ENCODE assay signal across 8 cellular contexts in genomic region chr11:60343094-60343704, GRCh38. TPM values are rescaled to one million over a fixed set of nuclear protein-coding genes. Genes with fewer than 3 reads are reported as not detected.
DNase-seq lines count a peak whose midpoint lies in the region; ATAC-seq and TF ChIP-seq lines count a peak whose summit lies in the region.

No MANE protein-coding gene starts in this region.

- H3K4me3 ChIP-seq in mesenchymal stem cell (ENCODE audit: insufficient read depth in 1 of 2, low read depth in 1 of 2, low read length in 2 of 2) (no peak overlapping the region), suprapubic skin (no peak overlapping the region)

- H3K79me1 ChIP-seq in mesenchymal stem cell (replicated peaks; ENCODE audit: low read length, poor library complexity, severe bottlenecking) = no peaks in the 10 kb centered on the region

- H3K27ac ChIP-seq in mesenchymal stem cell (ENCODE audit: low read length, poor library complexity, severe bottlenecking) = no peak overlapping the region
- no peak overlapping the region for H3K27ac ChIP-seq in suprapubic skin

- no peak for TF ChIP-seq EP300 in suprapubic skin (IDR thresholded peaks at IDR 0.05)

- POLR2A ChIA-PET in activated CD8-positive, alpha-beta T cell treated with anti-CD3 and anti-CD28 coated beads, Interleukin-2, amount 10 ng/mL, durations not matched to agents 7 days and 5 days (lab: Charles Lee) = no interaction called here

- H3K4me3 Mint-ChIP-seq in activated CD8-positive, alpha-beta T cell treated with anti-CD3 and anti-CD28 coated beads, Interleukin-2, amount 10 ng/mL, durations not matched to agents 7 days and 5 days = no peak overlapping the region

- peaks cover 9% of the 10 kb centered on the region for H3K27me3 Mint-ChIP-seq in activated CD8-positive, alpha-beta T cell treated with anti-CD3 and anti-CD28 coated beads, Interleukin-2, amount 10 ng/mL, durations not matched to agents 7 days and 5 days (ENCODE audit: low read depth)

- no peaks in the 10 kb centered on the region for H3K4me1 Mint-ChIP-seq in activated CD8-positive, alpha-beta T cell treated with anti-CD3 and anti-CD28 coated beads, Interleukin-2, amount 10 ng/mL, durations not matched to agents 7 days and 5 days (ENCODE audit: low read depth)

- no peak overlapping the region for H2BK12ac ChIP-seq in mesenchymal stem cell (ENCODE audit: low read length in 2 of 2)

- ATAC-seq in activated CD8-positive, alpha-beta T cell treated with anti-CD3 and anti-CD28 coated beads, Interleukin-2, amount 10 ng/mL, durations not matched to agents 7 days and 5 days = no peak

- H2AFZ ChIP-seq in mesenchymal stem cell (ENCODE audit: low read depth, low read length) = no peak overlapping the region

- no peak overlapping the region for H2BK15ac ChIP-seq in mesenchymal stem cell (ENCODE audit: low read depth, poor library complexity, severe bottlenecking)

- H3K4me2 ChIP-seq in mesenchymal stem cell (ENCODE audit: low read length, poor library complexity, severe bottlenecking) = no peak overlapping the region

- in situ Hi-C loops in KBM-7 (cut with MboI; ENCODE audit: low pct_unique_long_range_greater_than_20kb, low sequenced_read_pairs) = loop anchor here (10.0 kb wide), 1 partner anchor 142 kb away; no protein-coding TSS in a partner anchor

- H3K23ac ChIP-seq in mesenchymal stem cell (ENCODE audit: low read length in 2 of 2) = no peak overlapping the region

- no peak overlapping the region for H2AK5ac ChIP-seq in mesenchymal stem cell (ENCODE audit: low read length, severe bottlenecking)

- no peaks in the 10 kb centered on the region for H3K36me3 Mint-ChIP-seq in activated CD8-positive, alpha-beta T cell treated with anti-CD3 and anti-CD28 coated beads, Interleukin-2, amount 10 ng/mL, durations not matched to agents 7 days and 5 days (ENCODE audit: low read depth)

- H3K9me3 Mint-ChIP-seq in activated CD8-positive, alpha-beta T cell treated with anti-CD3 and anti-CD28 coated beads, Interleukin-2, amount 10 ng/mL, durations not matched to agents 7 days and 5 days (ENCODE audit: insufficient read depth) = no peaks in the 10 kb centered on the region

- peak in 1 of 2 donors; percentile 19 for TF ChIP-seq CTCF in suprapubic skin (IDR thresholded peaks at IDR 0.05)

- CTCF ChIA-PET in activated CD8-positive, alpha-beta T cell treated with anti-CD3 and anti-CD28 coated beads, Interleukin-2, amount 10 ng/mL, durations not matched to agents 7 days and 5 days (lab: Charles Lee) = interaction anchor here (0.6 to 1.0 kb wide), 7 partner anchors 10 to 301 kb away, joined by 3 to 10 read pairs (median 3); no protein-coding TSS in a partner anchor

- no peak for TF ChIP-seq POLR2A in suprapubic skin (IDR thresholded peaks at IDR 0.05)

- no peak overlapping the region for H2BK120ac ChIP-seq in mesenchymal stem cell (ENCODE audit: low read depth, low read length)

- 95% methylated on average over 4 of the region's 10 CpGs for WGBS in mesenchymal stem cell
- WGBS in suprapubic skin = 74% methylated on average over 10 of the region's 10 CpGs

- no peak overlapping the region for H3K27ac Mint-ChIP-seq in activated CD8-positive, alpha-beta T cell treated with anti-CD3 and anti-CD28 coated beads, Interleukin-2, amount 10 ng/mL, durations not matched to agents 7 days and 5 days

- H2BK5ac ChIP-seq in mesenchymal stem cell (ENCODE audit: low read depth, low read length, poor library complexity, severe bottlenecking) = no peak overlapping the region

- H4K91ac ChIP-seq in mesenchymal stem cell (ENCODE audit: low read length) = no peak overlapping the region

- H3K4ac ChIP-seq in mesenchymal stem cell (ENCODE audit: low read depth in 1 of 2, low read length in 2 of 2) = no peak overlapping the region

- H3K27me3 ChIP-seq in mesenchymal stem cell (ENCODE audit: control insufficient read depth in 1 of 2, insufficient read depth in 1 of 2, low read length in 2 of 2) (peaks cover 0 to 21% of the 10 kb centered on the region in 2 experiments), suprapubic skin (no peaks in the 10 kb centered on the region)

- peak; percentile 57 for DNase-seq in DMS53 (lab: John Stamatoyannopoulos, UW)
- DNase-seq in KBM-7 = peak; percentile 45
- peak; percentile 34 for DNase-seq in activated CD8-positive, alpha-beta T cell treated with anti-CD3 and anti-CD28 coated beads, Interleukin-2, amount 10 ng/mL, durations not matched to agents 7 days and 5 days
- peak; percentile 37 for DNase-seq in mesenchymal stem cell
- no peak for DNase-seq in suprapubic skin (ENCODE audit: low spot score in 2 of 2)
- DNase-seq in ureter (ENCODE audit: low spot score) = no peak
- DNase-seq in cerebellar nuclear complex (lab: John Stamatoyannopoulos, UW) = no peak
- DNase-seq in NCI-H2029 treated with DMSO at 0.1 percent for 48 hours (lab: John Stamatoyannopoulos, UW) = no peak

- H3K18ac ChIP-seq in mesenchymal stem cell (ENCODE audit: low read depth in 1 of 2, low read length in 2 of 2) = no peak overlapping the region

- H3K36me3 ChIP-seq in mesenchymal stem cell (ENCODE audit: control insufficient read depth in 1 of 2, insufficient read depth in 2 of 2, low read depth in 1 of 2, low read length in 2 of 2) = no peaks in the 10 kb centered on the region
- no peaks in the 10 kb centered on the region for H3K36me3 ChIP-seq in suprapubic skin

- H3K14ac ChIP-seq in mesenchymal stem cell (ENCODE audit: low read length in 2 of 2) = no peak overlapping the region

- no peaks in the 10 kb centered on the region for H3K9me3 ChIP-seq in mesenchymal stem cell (ENCODE audit: control insufficient read depth, low read length)
- H3K9me3 ChIP-seq in suprapubic skin = no peaks in the 10 kb centered on the region

- H3K4me1 ChIP-seq in mesenchymal stem cell (ENCODE audit: control insufficient read depth, insufficient read depth, low read depth, low read length) (no peaks in the 10 kb centered on the region), suprapubic skin (no peaks in the 10 kb centered on the region)

- no peak overlapping the region for H3K9ac ChIP-seq in mesenchymal stem cell (ENCODE audit: low read length)

- H4K8ac ChIP-seq in mesenchymal stem cell (ENCODE audit: low read length) = no peak overlapping the region

RNA-seq across cellular contexts. Expression of gene MS4A6E, which starts 16.1 kb away (rescaled TPM):
- not detected for total RNA-seq in activated CD8-positive, alpha-beta T cell treated with anti-CD3 and anti-CD28 coated beads, Interleukin-2, amount 10 ng/mL, durations not matched to agents 7 days and 5 days
- not detected for polyA plus RNA-seq in mesenchymal stem cell (2013, experiment 1 of 2)
- polyA plus RNA-seq in mesenchymal stem cell (2013, experiment 2 of 2) = not detected
- total RNA-seq in suprapubic skin (not detected), ureter (not detected)

RNA-seq across cellular contexts. Expression of gene MS4A7, which starts 35.1 kb away (rescaled TPM):
- total RNA-seq in activated CD8-positive, alpha-beta T cell treated with anti-CD3 and anti-CD28 coated beads, Interleukin-2, amount 10 ng/mL, durations not matched to agents 7 days and 5 days = not detected
- 0.07 TPM for polyA plus RNA-seq in mesenchymal stem cell (2013, experiment 1 of 2)
- polyA plus RNA-seq in mesenchymal stem cell (2013, experiment 2 of 2) = 0.16 TPM
- total RNA-seq in suprapubic skin = 1 to 10 TPM in 3 of 4 donors, under 1 TPM in 1; 0.86 to 9.5 (median 4.2) TPM
- 33.2 TPM for total RNA-seq in ureter

RNA-seq across cellular contexts. Expression of gene MS4A14, which starts 53.1 kb away (rescaled TPM):
- not detected for total RNA-seq in activated CD8-positive, alpha-beta T cell treated with anti-CD3 and anti-CD28 coated beads, Interleukin-2, amount 10 ng/mL, durations not matched to agents 7 days and 5 days
- polyA plus RNA-seq in mesenchymal stem cell (2013, experiment 1 of 2) = 0.03 TPM
- polyA plus RNA-seq in mesenchymal stem cell (2013, experiment 2 of 2) = 0.03 TPM
- total RNA-seq in suprapubic skin (1 to 10 TPM in 1 of 4 donors, under 1 TPM in 1, not detected in 2; 0.48 to 2.3 TPM), ureter (1.5 TPM)

Comparison
In these comparisons a context has a peak if more than half of its experiments do, and no peak if none do; other contexts are left out.
1. DNase-seq: peak in DMS53 (single experiment), KBM-7 (single experiment), activated CD8-positive, alpha-beta T cell treated with anti-CD3 and anti-CD28 coated beads, Interleukin-2, amount 10 ng/mL, durations not matched to agents 7 days and 5 days (single experiment) and mesenchymal stem cell (single experiment); none in suprapubic skin (0 of 2), ureter (single experiment), cerebellar nuclear complex (0 of 2) and NCI-H2029 treated with DMSO at 0.1 percent for 48 hours (single experiment).